20 cellular contexts compared by ENCODE assay signal in the genomic region with DNA sequence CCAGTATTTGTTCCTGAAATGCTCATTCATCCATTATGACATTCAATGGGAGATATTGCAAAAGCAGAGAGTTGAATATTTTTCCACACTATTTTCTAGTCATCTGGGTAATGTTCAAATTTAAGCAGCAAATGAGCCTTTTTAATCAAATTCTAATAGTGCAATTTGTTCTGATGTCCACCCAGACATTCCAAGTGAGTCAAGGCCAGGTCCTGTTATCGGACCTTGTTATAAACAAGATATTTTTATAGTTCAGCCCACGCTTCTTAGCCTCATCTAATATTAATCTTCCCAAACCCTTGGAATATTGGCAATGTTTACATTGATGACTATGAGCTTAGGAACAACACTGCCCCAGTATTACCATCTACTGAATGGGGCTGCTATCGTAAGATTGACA.
"Had no signal": no experiment of that assay in that cellular context is flagged by ENCODE, and none has a peak within 500 bp of the region (broad histone marks: within the 10 kb centered on the region; RNA-seq: fewer than 3 reads in every experiment).

No MANE protein-coding gene starts in this region.

- DNase-seq: heart right ventricle; kidney glomerular epithelial cell; left cardiac atrium; midbrain; mucosa of descending colon; naive thymus-derived CD4-positive, alpha-beta T cell; ovary; small intestine; spleen; stimulated activated CD4-positive, alpha-beta T cell treated with anti-CD3 and anti-CD28 coated beads, Interleukin-4, amount 100 ng/mL, for 24 hours; stimulated activated naive CD4-positive, alpha-beta T cell; tibial artery; upper lobe of right lung had no signal

- H3K4me1 ChIP-seq: heart right ventricle, right atrium auricular region, spleen, suprapubic skin, tibial artery, upper lobe of right lung had no signal

- H3K27ac ChIP-seq: heart right ventricle, hepatocyte, ovary, right atrium auricular region, spleen, suprapubic skin, thoracic aorta, tibial artery, upper lobe of right lung had no signal

- H3K79me2 ChIP-seq: hepatocyte had no signal

- H3K4me3 ChIP-seq: heart right ventricle, hepatocyte, lung, mucosa of descending colon, ovary, right atrium auricular region, spleen, suprapubic skin, thoracic aorta, tibial artery, upper lobe of right lung had no signal

- H3K9me3 ChIP-seq: heart right ventricle, ovary, right atrium auricular region, spleen, suprapubic skin, thoracic aorta, tibial artery, upper lobe of right lung had no signal

- H3K4me2 ChIP-seq: hepatocyte had no signal

- H3K27me3 ChIP-seq: hepatocyte, ovary, right atrium auricular region, spleen, suprapubic skin, upper lobe of right lung had no signal

- H2AFZ ChIP-seq: hepatocyte had no signal

- H3K36me3 ChIP-seq: heart right ventricle, ovary, right atrium auricular region, spleen, suprapubic skin, thoracic aorta, tibial artery, upper lobe of right lung had no signal

- ATAC-seq: heart right ventricle; left cardiac atrium; mucosa of descending colon; naive thymus-derived CD4-positive, alpha-beta T cell; natural killer cell treated with Interleukin-12 subunit alpha and Interleukin-12 subunit beta and Interleukin-15 and Interleukin-18, amount 100 ng/mL, for 72 hours; sciatic nerve; upper lobe of right lung had no signal
